Comparison of ENCODE assay signal across 3 cellular contexts in the genomic region with DNA sequence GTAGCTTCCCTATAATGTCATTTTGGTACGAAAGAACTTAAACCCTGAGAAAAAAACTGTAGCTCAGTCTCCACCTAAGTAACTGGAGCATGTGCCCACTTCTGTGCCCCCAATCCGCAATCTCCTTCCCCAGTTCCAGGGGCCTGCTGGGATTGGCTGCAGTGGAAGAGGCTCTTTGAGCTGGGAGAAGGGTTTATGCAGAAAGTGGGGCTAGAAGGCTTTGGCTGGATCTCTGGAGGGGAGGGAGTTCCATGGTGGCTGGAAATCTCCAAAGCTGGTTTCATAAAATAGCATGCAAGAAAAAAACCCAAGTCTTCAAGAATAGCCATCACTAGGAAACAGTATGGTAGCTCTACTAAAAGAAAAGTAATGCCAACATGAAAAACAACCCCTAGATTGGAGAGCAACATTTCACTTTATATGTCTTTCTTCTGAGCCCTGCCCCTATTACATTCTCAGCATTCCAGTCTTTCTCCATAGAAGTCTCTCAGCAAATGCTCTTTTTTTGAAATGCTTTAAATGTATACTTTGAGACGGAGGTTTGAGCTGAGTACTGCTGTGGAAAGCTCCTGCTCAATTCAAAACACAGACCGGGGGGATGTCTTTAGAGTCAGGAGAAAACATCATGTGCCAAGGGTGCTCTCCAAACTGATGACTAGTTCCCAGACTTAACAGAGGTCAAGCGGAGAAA.
TF ChIP-seq lines count a peak whose summit lies in the region.

No MANE protein-coding gene starts in this region.

TF ChIP-seq in WTC11, 78 proteins besides CTCF, POLR2A, EP300 and RAD21 (continues in another document):
- TF ChIP-seq ATF1 (CRISPR knock-in tag; IDR thresholded peaks at IDR 0.05) (no peak), JUN (CRISPR knock-in tag; IDR thresholded peaks at IDR 0.05) (no peak), PRRX2 (CRISPR knock-in tag; IDR thresholded peaks at IDR 0.05) (no peak), ZNF396 (CRISPR knock-in tag; IDR thresholded peaks at IDR 0.05; ENCODE audit: borderline replicate concordance) (no peak), GABPB1 (CRISPR knock-in tag; IDR thresholded peaks at IDR 0.05) (no peak), FOXK1 (CRISPR knock-in tag; IDR thresholded peaks at IDR 0.05) (no peak), ETV6 (CRISPR knock-in tag; IDR thresholded peaks at IDR 0.05) (no peak), TEAD1 (CRISPR knock-in tag; IDR thresholded peaks at IDR 0.05) (no peak)
- TF ChIP-seq, protein P1, sequence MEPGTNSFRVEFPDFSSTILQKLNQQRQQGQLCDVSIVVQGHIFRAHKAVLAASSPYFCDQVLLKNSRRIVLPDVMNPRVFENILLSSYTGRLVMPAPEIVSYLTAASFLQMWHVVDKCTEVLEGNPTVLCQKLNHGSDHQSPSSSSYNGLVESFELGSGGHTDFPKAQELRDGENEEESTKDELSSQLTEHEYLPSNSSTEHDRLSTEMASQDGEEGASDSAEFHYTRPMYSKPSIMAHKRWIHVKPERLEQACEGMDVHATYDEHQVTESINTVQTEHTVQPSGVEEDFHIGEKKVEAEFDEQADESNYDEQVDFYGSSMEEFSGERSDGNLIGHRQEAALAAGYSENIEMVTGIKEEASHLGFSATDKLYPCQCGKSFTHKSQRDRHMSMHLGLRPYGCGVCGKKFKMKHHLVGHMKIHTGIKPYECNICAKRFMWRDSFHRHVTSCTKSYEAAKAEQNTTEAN (CRISPR knock-in tag; IDR thresholded peaks at IDR 0.05), result no peak
- TF ChIP-seq, protein P2, sequence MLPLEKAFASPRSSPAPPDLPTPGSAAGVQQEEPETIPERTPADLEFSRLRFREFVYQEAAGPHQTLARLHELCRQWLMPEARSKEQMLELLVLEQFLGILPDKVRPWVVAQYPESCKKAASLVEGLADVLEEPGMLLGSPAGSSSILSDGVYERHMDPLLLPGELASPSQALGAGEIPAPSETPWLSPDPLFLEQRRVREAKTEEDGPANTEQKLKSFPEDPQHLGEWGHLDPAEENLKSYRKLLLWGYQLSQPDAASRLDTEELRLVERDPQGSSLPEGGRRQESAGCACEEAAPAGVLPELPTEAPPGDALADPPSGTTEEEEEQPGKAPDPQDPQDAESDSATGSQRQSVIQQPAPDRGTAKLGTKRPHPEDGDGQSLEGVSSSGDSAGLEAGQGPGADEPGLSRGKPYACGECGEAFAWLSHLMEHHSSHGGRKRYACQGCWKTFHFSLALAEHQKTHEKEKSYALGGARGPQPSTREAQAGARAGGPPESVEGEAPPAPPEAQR (CRISPR knock-in tag; IDR thresholded peaks at IDR 0.05), result no peak
- TF ChIP-seq, protein P3, sequence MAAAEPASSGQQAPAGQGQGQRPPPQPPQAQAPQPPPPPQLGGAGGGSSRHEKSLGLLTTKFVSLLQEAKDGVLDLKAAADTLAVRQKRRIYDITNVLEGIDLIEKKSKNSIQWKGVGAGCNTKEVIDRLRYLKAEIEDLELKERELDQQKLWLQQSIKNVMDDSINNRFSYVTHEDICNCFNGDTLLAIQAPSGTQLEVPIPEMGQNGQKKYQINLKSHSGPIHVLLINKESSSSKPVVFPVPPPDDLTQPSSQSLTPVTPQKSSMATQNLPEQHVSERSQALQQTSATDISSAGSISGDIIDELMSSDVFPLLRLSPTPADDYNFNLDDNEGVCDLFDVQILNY (CRISPR knock-in tag; IDR thresholded peaks at IDR 0.05), result no peak
- TF ChIP-seq, protein P4, sequence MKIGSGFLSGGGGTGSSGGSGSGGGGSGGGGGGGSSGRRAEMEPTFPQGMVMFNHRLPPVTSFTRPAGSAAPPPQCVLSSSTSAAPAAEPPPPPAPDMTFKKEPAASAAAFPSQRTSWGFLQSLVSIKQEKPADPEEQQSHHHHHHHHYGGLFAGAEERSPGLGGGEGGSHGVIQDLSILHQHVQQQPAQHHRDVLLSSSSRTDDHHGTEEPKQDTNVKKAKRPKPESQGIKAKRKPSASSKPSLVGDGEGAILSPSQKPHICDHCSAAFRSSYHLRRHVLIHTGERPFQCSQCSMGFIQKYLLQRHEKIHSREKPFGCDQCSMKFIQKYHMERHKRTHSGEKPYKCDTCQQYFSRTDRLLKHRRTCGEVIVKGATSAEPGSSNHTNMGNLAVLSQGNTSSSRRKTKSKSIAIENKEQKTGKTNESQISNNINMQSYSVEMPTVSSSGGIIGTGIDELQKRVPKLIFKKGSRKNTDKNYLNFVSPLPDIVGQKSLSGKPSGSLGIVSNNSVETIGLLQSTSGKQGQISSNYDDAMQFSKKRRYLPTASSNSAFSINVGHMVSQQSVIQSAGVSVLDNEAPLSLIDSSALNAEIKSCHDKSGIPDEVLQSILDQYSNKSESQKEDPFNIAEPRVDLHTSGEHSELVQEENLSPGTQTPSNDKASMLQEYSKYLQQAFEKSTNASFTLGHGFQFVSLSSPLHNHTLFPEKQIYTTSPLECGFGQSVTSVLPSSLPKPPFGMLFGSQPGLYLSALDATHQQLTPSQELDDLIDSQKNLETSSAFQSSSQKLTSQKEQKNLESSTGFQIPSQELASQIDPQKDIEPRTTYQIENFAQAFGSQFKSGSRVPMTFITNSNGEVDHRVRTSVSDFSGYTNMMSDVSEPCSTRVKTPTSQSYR (CRISPR knock-in tag; IDR thresholded peaks at IDR 0.05), result no peak

TF ChIP-seq in endothelial cell of umbilical vein, 7 proteins besides CTCF, POLR2A, EP300 and RAD21:
- TF ChIP-seq POLR2AphosphoS5 (IDR thresholded peaks at IDR 0.05; ENCODE audit: insufficient read depth, low read depth, low read length) (no peak), MYC (IDR thresholded peaks at IDR 0.05; ENCODE audit: low read depth, low read length) (no peak), EZH2 (IDR thresholded peaks at IDR 0.05; ENCODE audit: borderline replicate concordance, low read depth, low read length, severe bottlenecking) (no peak), FOS (IDR thresholded peaks at IDR 0.05; ENCODE audit: borderline replicate concordance, insufficient read depth, low read length) (no peak), GATA2 (IDR thresholded peaks at IDR 0.05; ENCODE audit: insufficient read depth, insufficient read length, low read depth, low read length) (no peak), JUN (IDR thresholded peaks at IDR 0.05; ENCODE audit: borderline replicate concordance, insufficient read depth, insufficient read length, low read depth) (no peak)
- TF ChIP-seq, protein P5, sequence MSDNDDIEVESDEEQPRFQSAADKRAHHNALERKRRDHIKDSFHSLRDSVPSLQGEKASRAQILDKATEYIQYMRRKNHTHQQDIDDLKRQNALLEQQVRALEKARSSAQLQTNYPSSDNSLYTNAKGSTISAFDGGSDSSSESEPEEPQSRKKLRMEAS (IDR thresholded peaks at IDR 0.05; ENCODE audit: insufficient read depth, insufficient read length), result no peak

TF ChIP-seq in HepG2, 621 proteins besides CTCF, POLR2A, EP300 and RAD21:
- TF ChIP-seq HOXA3 (CRISPR knock-in tag; IDR thresholded peaks at IDR 0.05) (no peak), NFE2 (CRISPR knock-in tag; IDR thresholded peaks at IDR 0.05) (no peak), FLYWCH1 (CRISPR knock-in tag; IDR thresholded peaks at IDR 0.05) (no peak), ZNF331 (CRISPR knock-in tag; IDR thresholded peaks at IDR 0.05) (no peak), MXD4 (CRISPR knock-in tag; IDR thresholded peaks at IDR 0.05) (no peak)
- TF ChIP-seq, protein P6, sequence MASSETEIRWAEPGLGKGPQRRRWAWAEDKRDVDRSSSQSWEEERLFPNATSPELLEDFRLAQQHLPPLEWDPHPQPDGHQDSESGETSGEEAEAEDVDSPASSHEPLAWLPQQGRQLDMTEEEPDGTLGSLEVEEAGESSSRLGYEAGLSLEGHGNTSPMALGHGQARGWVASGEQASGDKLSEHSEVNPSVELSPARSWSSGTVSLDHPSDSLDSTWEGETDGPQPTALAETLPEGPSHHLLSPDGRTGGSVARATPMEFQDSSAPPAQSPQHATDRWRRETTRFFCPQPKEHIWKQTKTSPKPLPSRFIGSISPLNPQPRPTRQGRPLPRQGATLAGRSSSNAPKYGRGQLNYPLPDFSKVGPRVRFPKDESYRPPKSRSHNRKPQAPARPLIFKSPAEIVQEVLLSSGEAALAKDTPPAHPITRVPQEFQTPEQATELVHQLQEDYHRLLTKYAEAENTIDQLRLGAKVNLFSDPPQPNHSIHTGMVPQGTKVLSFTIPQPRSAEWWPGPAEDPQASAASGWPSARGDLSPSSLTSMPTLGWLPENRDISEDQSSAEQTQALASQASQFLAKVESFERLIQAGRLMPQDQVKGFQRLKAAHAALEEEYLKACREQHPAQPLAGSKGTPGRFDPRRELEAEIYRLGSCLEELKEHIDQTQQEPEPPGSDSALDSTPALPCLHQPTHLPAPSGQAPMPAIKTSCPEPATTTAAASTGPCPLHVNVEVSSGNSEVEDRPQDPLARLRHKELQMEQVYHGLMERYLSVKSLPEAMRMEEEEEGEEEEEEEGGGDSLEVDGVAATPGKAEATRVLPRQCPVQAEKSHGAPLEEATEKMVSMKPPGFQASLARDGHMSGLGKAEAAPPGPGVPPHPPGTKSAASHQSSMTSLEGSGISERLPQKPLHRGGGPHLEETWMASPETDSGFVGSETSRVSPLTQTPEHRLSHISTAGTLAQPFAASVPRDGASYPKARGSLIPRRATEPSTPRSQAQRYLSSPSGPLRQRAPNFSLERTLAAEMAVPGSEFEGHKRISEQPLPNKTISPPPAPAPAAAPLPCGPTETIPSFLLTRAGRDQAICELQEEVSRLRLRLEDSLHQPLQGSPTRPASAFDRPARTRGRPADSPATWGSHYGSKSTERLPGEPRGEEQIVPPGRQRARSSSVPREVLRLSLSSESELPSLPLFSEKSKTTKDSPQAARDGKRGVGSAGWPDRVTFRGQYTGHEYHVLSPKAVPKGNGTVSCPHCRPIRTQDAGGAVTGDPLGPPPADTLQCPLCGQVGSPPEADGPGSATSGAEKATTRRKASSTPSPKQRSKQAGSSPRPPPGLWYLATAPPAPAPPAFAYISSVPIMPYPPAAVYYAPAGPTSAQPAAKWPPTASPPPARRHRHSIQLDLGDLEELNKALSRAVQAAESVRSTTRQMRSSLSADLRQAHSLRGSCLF (CRISPR knock-in tag; IDR thresholded peaks at IDR 0.05; ENCODE audit: borderline replicate concordance), result no peak
- TF ChIP-seq, protein P7, sequence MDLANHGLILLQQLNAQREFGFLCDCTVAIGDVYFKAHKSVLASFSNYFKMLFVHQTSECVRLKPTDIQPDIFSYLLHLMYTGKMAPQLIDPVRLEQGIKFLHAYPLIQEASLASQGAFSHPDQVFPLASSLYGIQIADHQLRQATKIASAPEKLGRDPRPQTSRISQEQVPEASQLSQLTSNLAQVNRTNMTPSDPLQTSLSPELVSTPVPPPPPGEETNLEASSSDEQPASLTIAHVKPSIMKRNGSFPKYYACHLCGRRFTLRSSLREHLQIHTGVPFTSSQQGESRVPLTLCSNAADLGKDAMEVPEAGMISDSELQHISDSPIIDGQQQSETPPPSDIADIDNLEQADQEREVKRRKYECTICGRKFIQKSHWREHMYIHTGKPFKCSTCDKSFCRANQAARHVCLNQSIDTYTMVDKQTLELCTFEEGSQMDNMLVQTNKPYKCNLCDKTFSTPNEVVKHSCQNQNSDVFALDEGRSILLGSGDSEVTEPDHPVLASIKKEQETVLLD (CRISPR knock-in tag; IDR thresholded peaks at IDR 0.05; ENCODE audit: low read depth), result no peak
- TF ChIP-seq, protein P8, sequence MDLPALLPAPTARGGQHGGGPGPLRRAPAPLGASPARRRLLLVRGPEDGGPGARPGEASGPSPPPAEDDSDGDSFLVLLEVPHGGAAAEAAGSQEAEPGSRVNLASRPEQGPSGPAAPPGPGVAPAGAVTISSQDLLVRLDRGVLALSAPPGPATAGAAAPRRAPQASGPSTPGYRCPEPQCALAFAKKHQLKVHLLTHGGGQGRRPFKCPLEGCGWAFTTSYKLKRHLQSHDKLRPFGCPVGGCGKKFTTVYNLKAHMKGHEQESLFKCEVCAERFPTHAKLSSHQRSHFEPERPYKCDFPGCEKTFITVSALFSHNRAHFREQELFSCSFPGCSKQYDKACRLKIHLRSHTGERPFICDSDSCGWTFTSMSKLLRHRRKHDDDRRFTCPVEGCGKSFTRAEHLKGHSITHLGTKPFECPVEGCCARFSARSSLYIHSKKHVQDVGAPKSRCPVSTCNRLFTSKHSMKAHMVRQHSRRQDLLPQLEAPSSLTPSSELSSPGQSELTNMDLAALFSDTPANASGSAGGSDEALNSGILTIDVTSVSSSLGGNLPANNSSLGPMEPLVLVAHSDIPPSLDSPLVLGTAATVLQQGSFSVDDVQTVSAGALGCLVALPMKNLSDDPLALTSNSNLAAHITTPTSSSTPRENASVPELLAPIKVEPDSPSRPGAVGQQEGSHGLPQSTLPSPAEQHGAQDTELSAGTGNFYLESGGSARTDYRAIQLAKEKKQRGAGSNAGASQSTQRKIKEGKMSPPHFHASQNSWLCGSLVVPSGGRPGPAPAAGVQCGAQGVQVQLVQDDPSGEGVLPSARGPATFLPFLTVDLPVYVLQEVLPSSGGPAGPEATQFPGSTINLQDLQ (CRISPR knock-in tag; IDR thresholded peaks at IDR 0.05), result no peak
